In the genomic region with DNA sequence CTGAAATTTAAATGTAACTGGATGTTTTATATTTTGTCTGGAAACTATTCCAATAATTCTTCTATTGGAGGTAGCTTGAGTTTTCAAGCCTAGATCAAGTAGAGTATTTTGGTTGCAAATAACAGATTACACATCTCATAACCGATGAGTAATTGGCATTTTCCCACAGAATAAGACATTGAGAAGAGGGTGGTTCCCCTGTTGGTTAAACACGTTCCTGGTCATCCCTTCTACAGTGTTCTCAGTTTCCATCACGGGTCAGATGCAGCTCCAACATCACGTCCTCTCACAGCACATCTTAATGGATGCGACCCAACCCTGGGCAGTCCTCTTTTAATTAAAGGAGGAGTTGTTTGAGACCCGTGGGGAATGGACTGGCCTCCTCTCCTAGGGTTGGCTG, we compare ENCODE assay signal across 27 cellular contexts.
DNase-seq lines count a peak whose midpoint lies in the region; ATAC-seq, FAIRE-seq and TF ChIP-seq lines count a peak whose summit lies in the region.
"Had no signal": no experiment of that assay in that cellular context is flagged by ENCODE, and none has a peak within 500 bp of the region (broad histone marks: within the 10 kb centered on the region; RNA-seq: fewer than 3 reads in every experiment).

No MANE protein-coding gene starts in this region.

- peak; percentile 97 for ATAC-seq in activated T-helper 17 cell treated with anti-CD3 and anti-CD28 coated beads, Interleukin-2, amount 50 U/mL, for 72 hours (replicated peaks)
- ATAC-seq in stimulated activated effector memory CD8-positive, alpha-beta T cell treated with anti-CD3 and anti-CD28 coated beads, Interleukin-12 subunit alpha, Interleukin-12 subunit beta, amount 100 ng/mL, for 72 hours, result peak; percentile 94
- ATAC-seq: A549 had no signal

- DNase-seq in activated T-cell treated with anti-CD3 and anti-CD28 coated beads, Interleukin-2, amount 50 U/mL, for 48 hours, result peak; percentile 32 to 37
- no peak for DNase-seq in activated T-cell treated with anti-CD3 and anti-CD28 coated beads, Interleukin-2, amount 50 U/mL, for 1 hour
- no peak for DNase-seq in stimulated activated effector memory CD8-positive, alpha-beta T cell treated with anti-CD3 and anti-CD28 coated beads, Interleukin-12 subunit alpha, Interleukin-12 subunit beta, amount 100 ng/mL, for 72 hours (ENCODE audit: low spot score in 2 of 2)
- DNase-seq in NCI-H446 (lab: John Stamatoyannopoulos, UW) (no peak), coronary artery (ENCODE audit: low spot score) (no peak), NCI-H1092 treated with DMSO at 0.1 percent for 48 hours (lab: John Stamatoyannopoulos, UW) (no peak)
- DNase-seq: AML-193; CD4-positive, alpha-beta T cell; DMS53; GOT3; HFFc6; KBM-7; MV-4-11; NCI-H1105 treated with DMSO at 0.1 percent for 48 hours; NCI-H146; NCI-H1930; NCI-H526 treated with DMSO at 0.1 percent for 48 hours; Right ventricle myocardium superior; RPMI8226 had no signal

- no peak for TF ChIP-seq CTCF in coronary artery (IDR thresholded peaks at IDR 0.05)

- no peak overlapping the region for H3K27ac Mint-ChIP-seq in activated T-helper 17 cell treated with anti-CD3 and anti-CD28 coated beads, Interleukin-2, amount 50 U/mL, for 72 hours
- no peak overlapping the region for H3K27ac Mint-ChIP-seq in stimulated activated effector memory CD8-positive, alpha-beta T cell treated with anti-CD3 and anti-CD28 coated beads, Interleukin-12 subunit alpha, Interleukin-12 subunit beta, amount 100 ng/mL, for 72 hours
- H3K27ac Mint-ChIP-seq: CD4-positive, alpha-beta T cell; HFFc6 had no signal

- no peak overlapping the region for H3K4me3 Mint-ChIP-seq in activated T-helper 17 cell treated with anti-CD3 and anti-CD28 coated beads, Interleukin-2, amount 50 U/mL, for 72 hours
- H3K4me3 Mint-ChIP-seq in stimulated activated effector memory CD8-positive, alpha-beta T cell treated with anti-CD3 and anti-CD28 coated beads, Interleukin-12 subunit alpha, Interleukin-12 subunit beta, amount 100 ng/mL, for 72 hours, result no peak overlapping the region
- H3K4me3 Mint-ChIP-seq: CD4-positive, alpha-beta T cell; HFFc6 had no signal

- no peaks in the 10 kb centered on the region for H3K9me3 Mint-ChIP-seq in activated T-helper 17 cell treated with anti-CD3 and anti-CD28 coated beads, Interleukin-2, amount 50 U/mL, for 72 hours
- no peaks in the 10 kb centered on the region for H3K9me3 Mint-ChIP-seq in stimulated activated effector memory CD8-positive, alpha-beta T cell treated with anti-CD3 and anti-CD28 coated beads, Interleukin-12 subunit alpha, Interleukin-12 subunit beta, amount 100 ng/mL, for 72 hours
- H3K9me3 Mint-ChIP-seq: CD4-positive, alpha-beta T cell; HFFc6 had no signal

- H3K4me3 ChIP-seq in coronary artery, result no peak overlapping the region
- H3K4me3 ChIP-seq: A549; BLaER1 treated with 17β-estradiol and CSF1 and Interleukin-3, amounts not matched to agents 10 nM and 100 nM; HAP-1; SJSA1 had no signal

- H3K4me1 Mint-ChIP-seq in activated T-helper 17 cell treated with anti-CD3 and anti-CD28 coated beads, Interleukin-2, amount 50 U/mL, for 72 hours, result no peaks in the 10 kb centered on the region
- no peaks in the 10 kb centered on the region for H3K4me1 Mint-ChIP-seq in stimulated activated effector memory CD8-positive, alpha-beta T cell treated with anti-CD3 and anti-CD28 coated beads, Interleukin-12 subunit alpha, Interleukin-12 subunit beta, amount 100 ng/mL, for 72 hours

- FAIRE-seq in endometrium (lab: Jason Lieb, UNC), result peak; percentile 68
- FAIRE-seq: A549, G401.6, HTR-8/SVneo had no signal

- H3K27me3 Mint-ChIP-seq in activated T-helper 17 cell treated with anti-CD3 and anti-CD28 coated beads, Interleukin-2, amount 50 U/mL, for 72 hours, result peaks cover 11% of the 10 kb centered on the region

- H3K36me3 Mint-ChIP-seq in activated T-helper 17 cell treated with anti-CD3 and anti-CD28 coated beads, Interleukin-2, amount 50 U/mL, for 72 hours (ENCODE audit: low read depth), result no peaks in the 10 kb centered on the region
- H3K36me3 Mint-ChIP-seq in stimulated activated effector memory CD8-positive, alpha-beta T cell treated with anti-CD3 and anti-CD28 coated beads, Interleukin-12 subunit alpha, Interleukin-12 subunit beta, amount 100 ng/mL, for 72 hours, result no peaks in the 10 kb centered on the region

- H3K27ac ChIP-seq in coronary artery, result no peak overlapping the region
- H3K27ac ChIP-seq: A549; BLaER1 treated with 17β-estradiol and CSF1 and Interleukin-3, amounts not matched to agents 10 nM and 100 nM; SJSA1 had no signal

Comparison
In these comparisons a context has a peak if more than half of its experiments do, and no peak if none do; other contexts are left out.
1. DNase-seq: peak in activated T-cell treated with anti-CD3 and anti-CD28 coated beads, Interleukin-2, amount 50 U/mL, for 48 hours (2 of 2); none in activated T-cell treated with anti-CD3 and anti-CD28 coated beads, Interleukin-2, amount 50 U/mL, for 1 hour (single experiment), stimulated activated effector memory CD8-positive, alpha-beta T cell treated with anti-CD3 and anti-CD28 coated beads, Interleukin-12 subunit alpha, Interleukin-12 subunit beta, amount 100 ng/mL, for 72 hours (0 of 2), NCI-H446 (0 of 2), coronary artery (single experiment) and NCI-H1092 treated with DMSO at 0.1 percent for 48 hours (single experiment).